In genomic region chr9:89319015-89319905, GRCh38 we compare ENCODE assay signal across 8 cellular contexts. TPM values are rescaled to one million over a fixed set of nuclear protein-coding genes. Genes with fewer than 3 reads are reported as not detected.
A peak's percentile ranks its signal among the peaks of the same experiment; 100 is the strongest.
DNase-seq lines count a peak whose midpoint lies in the region; ATAC-seq and TF ChIP-seq lines count a peak whose summit lies in the region.

No MANE protein-coding gene starts in this region.

- CTCF ChIA-PET in naive thymus-derived CD4-positive, alpha-beta T cell (lab: Charles Lee) = no interaction called here

- DNase-seq in NAMALWA (ENCODE audit: low spot score) (peak; percentile 58), coronary artery (ENCODE audit: low spot score) (no peak), NCI-H526 treated with DMSO at 0.1 percent for 48 hours (lab: John Stamatoyannopoulos, UW) (no peak)
- DNase-seq in naive thymus-derived CD4-positive, alpha-beta T cell = no peak

- H3K36me3 ChIP-seq in DOHH2 (ENCODE audit: control insufficient read depth, low read length) = peaks cover 86% of the 10 kb centered on the region
- peaks cover 0 to 14% (median 0%) of the 10 kb centered on the region in 3 experiments for H3K36me3 ChIP-seq in naive thymus-derived CD4-positive, alpha-beta T cell (ENCODE audit: control insufficient read depth in 2 of 3, insufficient read depth in 3 of 3, low read length in 3 of 3)

- no peaks in the 10 kb centered on the region for H3K9me3 ChIP-seq in DOHH2 (ENCODE audit: control insufficient read depth, insufficient read depth, low read length)
- no peaks in the 10 kb centered on the region for H3K9me3 ChIP-seq in naive thymus-derived CD4-positive, alpha-beta T cell (ENCODE audit: control insufficient read depth in 2 of 3, low read length in 3 of 3)

- peaks cover 47% of the 10 kb centered on the region for H3F3A ChIP-seq in DOHH2 (ENCODE audit: control insufficient read depth, insufficient read depth)

- POLR2A ChIA-PET in naive thymus-derived CD4-positive, alpha-beta T cell (lab: Charles Lee) = interaction anchor here (1.0 to 1.6 kb wide), 7 partner anchors 9 to 229 kb away, joined by 3 to 7 read pairs (median 5); no protein-coding TSS in a partner anchor

- H3K27ac Mint-ChIP-seq in naive thymus-derived CD4-positive, alpha-beta T cell = peak overlapping the region; percentile 92 to 99 (median 98)

- H3K79me2 ChIP-seq in DOHH2 (ENCODE audit: control insufficient read depth, low read length) = peaks cover 84% of the 10 kb centered on the region

- no peak for ATAC-seq in naive thymus-derived CD4-positive, alpha-beta T cell
- ATAC-seq in GM21360 (IDR thresholded peaks at IDR 0.05; ENCODE audit: unreplicated experiment) = no peak
- ATAC-seq in HG03521 (IDR thresholded peaks at IDR 0.05; ENCODE audit: unreplicated experiment) = no peak
- no peak for ATAC-seq in HG02763 (IDR thresholded peaks at IDR 0.05; ENCODE audit: unreplicated experiment)

- H3K9me3 Mint-ChIP-seq in naive thymus-derived CD4-positive, alpha-beta T cell = no peaks in the 10 kb centered on the region

- H3K9me2 ChIP-seq in DOHH2 (replicated peaks; ENCODE audit: control insufficient read depth, low read length) = no peaks in the 10 kb centered on the region

- no peaks in the 10 kb centered on the region for H3K27me3 Mint-ChIP-seq in naive thymus-derived CD4-positive, alpha-beta T cell

- TF ChIP-seq CTCF in DOHH2 (IDR thresholded peaks at IDR 0.05; ENCODE audit: low read depth, low read length, poor library complexity, severe bottlenecking) = no peak
- peak; percentile 49 for TF ChIP-seq CTCF in coronary artery (IDR thresholded peaks at IDR 0.05)

- H3K27ac ChIP-seq in DOHH2 (ENCODE audit: low read depth, low read length) (peak overlapping the region; percentile 89), coronary artery (peak overlapping the region; percentile 100)
- peak overlapping the region; percentile 99 for H3K27ac ChIP-seq in naive thymus-derived CD4-positive, alpha-beta T cell (ENCODE audit: low read depth, low read length)

- H3K4me1 ChIP-seq in DOHH2 (ENCODE audit: control insufficient read depth, low read length) = peaks cover 56% of the 10 kb centered on the region
- H3K4me1 ChIP-seq in naive thymus-derived CD4-positive, alpha-beta T cell (ENCODE audit: control insufficient read depth in 2 of 2, insufficient read depth in 2 of 2, low read length in 2 of 2) = peaks cover 26 to 39% of the 10 kb centered on the region in 2 donors

- peaks cover 27 to 68% (median 63%) of the 10 kb centered on the region in 7 donors for H3K4me1 Mint-ChIP-seq in naive thymus-derived CD4-positive, alpha-beta T cell

- H4K20me1 ChIP-seq in DOHH2 (ENCODE audit: control insufficient read depth, insufficient read depth, low read depth, low read length) = peaks cover 9% of the 10 kb centered on the region

- intact Hi-C loops in naive thymus-derived CD4-positive, alpha-beta T cell (cut with micrococcal nuclease) = loop anchor here (1.0 to 10.0 kb wide), 14 partner anchors 20 to 1344 kb away; partner anchors contain the start of genes GADD45G (in 2 of the 2), SEMA4D (in 2 of the 2), CDK20 (in 1 of the 2) and SPIN1 (in 1 of the 2)

- peak overlapping the region; percentile 89 for H3K4me3 ChIP-seq in DOHH2 (ENCODE audit: low read length)
- peak overlapping the region; percentile 93 for H3K4me3 ChIP-seq in coronary artery
- peak overlapping the region; percentile 78 for H3K4me3 ChIP-seq in naive thymus-derived CD4-positive, alpha-beta T cell (ENCODE audit: low read length)

- peaks cover 4 to 41% (median 17%) of the 10 kb centered on the region in 5 donors for H3K36me3 Mint-ChIP-seq in naive thymus-derived CD4-positive, alpha-beta T cell

- H3K27me3 ChIP-seq in DOHH2 (ENCODE audit: control insufficient read depth, low read length) = no peaks in the 10 kb centered on the region
- no peaks in the 10 kb centered on the region for H3K27me3 ChIP-seq in naive thymus-derived CD4-positive, alpha-beta T cell (ENCODE audit: control insufficient read depth in 2 of 2, insufficient read depth in 2 of 2, low read length in 2 of 2)

- peak overlapping the region; percentile 83 to 96 (median 92) for H3K4me3 Mint-ChIP-seq in naive thymus-derived CD4-positive, alpha-beta T cell

- peak overlapping the region; percentile 89 for H3K4me2 ChIP-seq in DOHH2 (ENCODE audit: low read length)

RNA-seq across cellular contexts. Expression of gene SECISBP2, which starts 1.0 kb away (rescaled TPM):
- total RNA-seq in naive thymus-derived CD4-positive, alpha-beta T cell = 100 to 1,000 TPM in 4 of 5 experiments, 10 to 100 TPM in 1; 55.0 to 130 (median 109) TPM
- polyA plus RNA-seq in naive thymus-derived CD4-positive, alpha-beta T cell = 10 to 100 TPM; 20.1 to 29.0 TPM

RNA-seq across cellular contexts. Expression of gene CKS2, which starts 8.3 kb away (rescaled TPM):
- 100 to 1,000 TPM in 1 of 5 experiments, 10 to 100 TPM in 1, 1 to 10 TPM in 3; 5.2 to 121 (median 8.9) TPM for total RNA-seq in naive thymus-derived CD4-positive, alpha-beta T cell
- polyA plus RNA-seq in naive thymus-derived CD4-positive, alpha-beta T cell = 1 to 10 TPM; 6.0 to 8.0 TPM
